Comparison of ENCODE assay signal across 8 cellular contexts in the genomic region with DNA sequence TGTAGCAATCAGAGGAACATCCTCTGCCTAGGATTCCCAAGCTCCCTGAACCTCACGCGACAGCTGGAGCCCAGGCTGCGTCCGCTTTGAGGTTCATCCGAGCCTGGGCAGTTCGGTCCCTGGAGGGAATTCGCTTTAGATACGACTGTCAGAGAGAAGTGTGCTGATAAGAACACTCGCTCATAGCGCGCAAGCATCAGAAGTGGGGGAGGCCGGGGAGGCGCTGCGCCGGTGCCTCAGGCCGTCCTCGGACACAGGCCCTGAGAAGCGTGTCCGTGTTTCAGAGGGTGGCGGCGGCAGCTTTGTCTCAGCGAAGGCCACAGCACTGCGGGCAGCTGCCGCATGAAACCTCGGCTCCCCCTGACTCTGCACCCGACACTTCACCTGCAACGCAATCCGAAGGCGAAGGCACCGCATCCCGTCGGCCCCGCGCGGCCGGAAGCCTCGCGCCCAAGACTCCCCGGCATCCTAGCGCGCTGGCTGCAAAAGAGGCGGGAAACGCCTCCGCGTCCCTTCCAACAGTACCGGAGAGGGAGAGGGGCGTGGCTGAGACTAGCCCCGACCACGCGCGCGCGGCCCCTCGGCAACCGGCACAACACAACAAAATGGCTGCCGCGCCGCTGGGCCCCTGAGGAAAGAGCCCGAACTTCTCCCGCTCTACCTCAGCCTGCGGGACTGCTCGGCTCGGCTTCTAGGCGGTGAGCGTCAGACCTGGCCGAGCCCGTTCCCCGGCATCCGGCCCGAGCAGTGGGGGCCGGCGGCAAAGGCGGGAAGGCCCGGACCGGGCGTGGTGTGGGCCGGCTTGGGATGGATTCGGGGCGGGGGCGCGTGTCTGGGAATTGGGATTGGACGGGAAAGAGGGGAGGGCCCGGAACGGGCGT. TPM values are rescaled to one million over a fixed set of nuclear protein-coding genes. Genes with fewer than 3 reads are reported as not detected.
A peak's percentile ranks its signal among the peaks of the same experiment; 100 is the strongest.
DNase-seq lines count a peak whose midpoint lies in the region; ATAC-seq and TF ChIP-seq lines count a peak whose summit lies in the region.

A gene with protein sequence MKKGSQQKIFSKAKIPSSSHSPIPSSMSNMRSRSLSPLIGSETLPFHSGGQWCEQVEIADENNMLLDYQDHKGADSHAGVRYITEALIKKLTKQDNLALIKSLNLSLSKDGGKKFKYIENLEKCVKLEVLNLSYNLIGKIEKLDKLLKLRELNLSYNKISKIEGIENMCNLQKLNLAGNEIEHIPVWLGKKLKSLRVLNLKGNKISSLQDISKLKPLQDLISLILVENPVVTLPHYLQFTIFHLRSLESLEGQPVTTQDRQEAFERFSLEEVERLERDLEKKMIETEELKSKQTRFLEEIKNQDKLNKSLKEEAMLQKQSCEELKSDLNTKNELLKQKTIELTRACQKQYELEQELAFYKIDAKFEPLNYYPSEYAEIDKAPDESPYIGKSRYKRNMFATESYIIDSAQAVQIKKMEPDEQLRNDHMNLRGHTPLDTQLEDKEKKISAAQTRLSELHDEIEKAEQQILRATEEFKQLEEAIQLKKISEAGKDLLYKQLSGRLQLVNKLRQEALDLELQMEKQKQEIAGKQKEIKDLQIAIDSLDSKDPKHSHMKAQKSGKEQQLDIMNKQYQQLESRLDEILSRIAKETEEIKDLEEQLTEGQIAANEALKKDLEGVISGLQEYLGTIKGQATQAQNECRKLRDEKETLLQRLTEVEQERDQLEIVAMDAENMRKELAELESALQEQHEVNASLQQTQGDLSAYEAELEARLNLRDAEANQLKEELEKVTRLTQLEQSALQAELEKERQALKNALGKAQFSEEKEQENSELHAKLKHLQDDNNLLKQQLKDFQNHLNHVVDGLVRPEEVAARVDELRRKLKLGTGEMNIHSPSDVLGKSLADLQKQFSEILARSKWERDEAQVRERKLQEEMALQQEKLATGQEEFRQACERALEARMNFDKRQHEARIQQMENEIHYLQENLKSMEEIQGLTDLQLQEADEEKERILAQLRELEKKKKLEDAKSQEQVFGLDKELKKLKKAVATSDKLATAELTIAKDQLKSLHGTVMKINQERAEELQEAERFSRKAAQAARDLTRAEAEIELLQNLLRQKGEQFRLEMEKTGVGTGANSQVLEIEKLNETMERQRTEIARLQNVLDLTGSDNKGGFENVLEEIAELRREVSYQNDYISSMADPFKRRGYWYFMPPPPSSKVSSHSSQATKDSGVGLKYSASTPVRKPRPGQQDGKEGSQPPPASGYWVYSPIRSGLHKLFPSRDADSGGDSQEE (N-terminal part only) (plus strand): TSS at position 586 of the 881 bp plus-strand sequence. CDS start 13,372 bp downstream, outside the sequence.

- peak within 1 kb of the TSS; percentile 82 for H3K9ac ChIP-seq in smooth muscle cell (ENCODE audit: low read depth)

- H3K4me2 ChIP-seq in smooth muscle cell, result peak within 1 kb of the TSS; percentile 87

- DNase-seq in AG08395 (ENCODE audit: low spot score) (peak; percentile 84), NCI-H226 (peak; percentile 84), breast epithelium (ENCODE audit: low spot score in 2 of 2) (peak; percentile 85 to 86), iPS-NIHi7 (ENCODE audit: extremely low spot score) (peak; percentile 85), smooth muscle cell (lab: John Stamatoyannopoulos, UW; ENCODE audit: unreplicated experiment) (peak; percentile 78)

- intact Hi-C loops in breast epithelium (cut with DNase I; ENCODE audit: low total_unique reads), result loop anchor here (5.0 kb wide), 1 partner anchor 462 kb away; no protein-coding TSS in a partner anchor

- ATAC-seq in HG03196 (IDR thresholded peaks at IDR 0.05; ENCODE audit: unreplicated experiment), result peak; percentile 66

- WGBS in smooth muscle cell (ENCODE audit: low lambda C conversion rate), result under 1% methylated on average over 75 of the region's 85 CpGs

- TF ChIP-seq POLR2A in GM18951 (IDR thresholded peaks at IDR 0.05; ENCODE audit: extremely low read depth, insufficient read depth, insufficient read length), result peak; percentile 81
- TF ChIP-seq POLR2A in breast epithelium (IDR thresholded peaks at IDR 0.05), result peak; percentile 60

- H3K27me3 ChIP-seq in breast epithelium, result no peaks in the 10 kb centered on the region
- peaks cover 9% of the 10 kb centered on the region for H3K27me3 ChIP-seq in smooth muscle cell (ENCODE audit: low read depth)

- H4K20me1 ChIP-seq in smooth muscle cell (ENCODE audit: low read depth), result no peaks in the 10 kb centered on the region

- H3K4me1 ChIP-seq in breast epithelium (no peaks in the 10 kb centered on the region), smooth muscle cell (ENCODE audit: low read depth) (peaks cover 8% of the 10 kb centered on the region)

- H2AFZ ChIP-seq in smooth muscle cell (ENCODE audit: low read depth), result peak within 1 kb of the TSS; percentile 83

- H3K36me3 ChIP-seq in breast epithelium, result no peaks in the 10 kb centered on the region
- no peaks in the 10 kb centered on the region for H3K36me3 ChIP-seq in smooth muscle cell (ENCODE audit: low read depth)

- no peaks in the 10 kb centered on the region for H3K79me2 ChIP-seq in smooth muscle cell (ENCODE audit: low read depth)

- in situ Hi-C loops in GM18951 (cut with MboI; ENCODE audit: low sequenced_read_pairs, unreplicated experiment), result no loop called here

- H3K9me3 ChIP-seq in breast epithelium (no peaks in the 10 kb centered on the region), smooth muscle cell (replicated peaks; ENCODE audit: low read depth) (no peaks in the 10 kb centered on the region)

- peak within 1 kb of the TSS; percentile 83 for H3K4me3 ChIP-seq in WI38 (ENCODE audit: low read depth, low read length)
- peak within 1 kb of the TSS; percentile 74 to 81 (median 80) for H3K4me3 ChIP-seq in breast epithelium
- peak within 1 kb of the TSS; percentile 66 for H3K4me3 ChIP-seq in smooth muscle cell

- peak within 1 kb of the TSS; percentile 95 to 96 for H3K27ac ChIP-seq in breast epithelium
- peak within 1 kb of the TSS; percentile 78 for H3K27ac ChIP-seq in smooth muscle cell (ENCODE audit: low read depth)

- no peaks in the 10 kb centered on the region for H3F3A ChIP-seq in smooth muscle cell (ENCODE audit: low read depth)

- no peak for TF ChIP-seq CTCF in WI38 (IDR thresholded peaks at IDR 0.05; ENCODE audit: low read depth, low read length)
- TF ChIP-seq CTCF in breast epithelium (IDR thresholded peaks at IDR 0.05), result peak in 1 of 3 donors; percentile 27
- no peak for TF ChIP-seq CTCF in smooth muscle cell (IDR thresholded peaks at IDR 0.05; ENCODE audit: borderline replicate concordance, insufficient read depth, poor library complexity, severe bottlenecking)

RNA-seq across cellular contexts. Expression of the gene that starts here (rescaled TPM):
- total RNA-seq in breast epithelium (10 to 100 TPM; 18.4 to 26.8 (median 22.9) TPM), smooth muscle cell (9.1 and 9.5 TPM in 2 replicates)
- 2.8 and 3.6 TPM in 2 replicates for polyA plus RNA-seq in smooth muscle cell

Comparison
In these comparisons a context has a peak if more than half of its experiments do, and no peak if none do; other contexts are left out.
1. Peak in every context shown above with its lines: DNase-seq, ATAC-seq, H3K4me3 ChIP-seq and H3K27ac ChIP-seq.